In the genomic region with DNA sequence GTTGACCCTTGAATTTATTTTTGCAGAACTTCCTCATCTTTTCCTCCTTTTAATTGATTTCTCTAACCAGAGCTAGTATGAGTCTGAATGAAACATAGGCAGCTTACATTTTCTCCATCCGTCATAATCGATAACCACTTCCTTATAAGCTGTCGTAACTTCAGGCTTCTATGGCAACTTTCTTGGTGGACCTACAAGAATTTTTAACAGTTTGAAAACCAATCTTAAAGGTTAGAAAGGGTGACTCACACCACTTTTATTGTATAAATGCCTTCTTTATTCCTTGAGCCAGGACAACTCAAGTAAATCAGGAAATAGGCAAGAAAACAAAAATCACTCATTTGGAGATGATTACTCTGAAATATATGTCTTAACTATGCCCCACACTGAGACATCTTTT, we compare ENCODE assay signal across 31 cellular contexts.
DNase-seq lines count a peak whose midpoint lies in the region; ATAC-seq and TF ChIP-seq lines count a peak whose summit lies in the region.
"Had no signal": no experiment of that assay in that cellular context is flagged by ENCODE, and none has a peak within 500 bp of the region (broad histone marks: within the 10 kb centered on the region; RNA-seq: fewer than 3 reads in every experiment).

No MANE protein-coding gene starts in this region.

- H3K36me3 ChIP-seq in BE2C = no peaks in the 10 kb centered on the region
- no peaks in the 10 kb centered on the region for H3K36me3 ChIP-seq in left ventricle myocardium inferior
- H3K36me3 ChIP-seq: ascending aorta, cardiac muscle cell, colonic mucosa, ovary, right atrium auricular region, suprapubic skin had no signal

- H3K27ac Mint-ChIP-seq in activated naive CD8-positive, alpha-beta T cell treated with anti-CD3 and anti-CD28 coated beads for 36 hours = peak overlapping the region; percentile 61
- peak overlapping the region in 1 of 2 donors; percentile 51 for H3K27ac Mint-ChIP-seq in stimulated activated naive CD8-positive, alpha-beta T cell treated with anti-CD3 and anti-CD28 coated beads, Interleukin-15, amount 100 ng/mL, for 72 hours
- H3K27ac Mint-ChIP-seq: activated CD4-positive, alpha-beta memory T cell treated with anti-CD3 and anti-CD28 coated beads for 36 hours; activated naive CD4-positive, alpha-beta T cell treated with anti-CD3 and anti-CD28 coated beads, Interleukin-2, amount 50 U/mL, for 72 hours; CD4-positive, alpha-beta T cell; GM23338; WTC11 had no signal

- H3K4me1 ChIP-seq in BE2C (no peaks in the 10 kb centered on the region), left ventricle myocardium inferior (no peaks in the 10 kb centered on the region)

- H3K9me3 Mint-ChIP-seq in activated naive CD8-positive, alpha-beta T cell treated with anti-CD3 and anti-CD28 coated beads for 36 hours = no peaks in the 10 kb centered on the region
- H3K9me3 Mint-ChIP-seq in stimulated activated naive CD8-positive, alpha-beta T cell treated with anti-CD3 and anti-CD28 coated beads, Interleukin-15, amount 100 ng/mL, for 72 hours = peaks cover 1 to 5% of the 10 kb centered on the region in 2 donors
- H3K9me3 Mint-ChIP-seq: activated CD4-positive, alpha-beta memory T cell treated with anti-CD3 and anti-CD28 coated beads for 36 hours; activated naive CD4-positive, alpha-beta T cell treated with anti-CD3 and anti-CD28 coated beads, Interleukin-2, amount 50 U/mL, for 72 hours; CD4-positive, alpha-beta T cell; GM23338 had no signal

- intact Hi-C loops in left ventricle myocardium inferior (cut with micrococcal nuclease) = no loop called here

- peaks cover 23% of the 10 kb centered on the region for H3K4me1 Mint-ChIP-seq in activated naive CD8-positive, alpha-beta T cell treated with anti-CD3 and anti-CD28 coated beads for 36 hours
- H3K4me1 Mint-ChIP-seq in stimulated activated naive CD8-positive, alpha-beta T cell treated with anti-CD3 and anti-CD28 coated beads, Interleukin-15, amount 100 ng/mL, for 72 hours = peaks cover 48% of the 10 kb centered on the region

- H3K27me3 Mint-ChIP-seq in activated naive CD8-positive, alpha-beta T cell treated with anti-CD3 and anti-CD28 coated beads for 36 hours = no peaks in the 10 kb centered on the region
- peaks cover 11% of the 10 kb centered on the region for H3K27me3 Mint-ChIP-seq in stimulated activated naive CD8-positive, alpha-beta T cell treated with anti-CD3 and anti-CD28 coated beads, Interleukin-15, amount 100 ng/mL, for 72 hours

- DNase-seq in SKM-1 treated with dmso at 0.1 percent for 144 hours (lab: John Stamatoyannopoulos, UW; ENCODE audit: unreplicated experiment) (peak; percentile 15), SKM-1 (lab: John Stamatoyannopoulos, UW; ENCODE audit: unreplicated experiment) (no peak), NOMO-1 (lab: John Stamatoyannopoulos, UW; ENCODE audit: unreplicated experiment in 2 of 2) (peak; percentile 48 to 87), BE2C (no peak), left ventricle myocardium inferior (no peak), KBM-7 (no peak)
- DNase-seq in activated naive CD8-positive, alpha-beta T cell treated with anti-CD3 and anti-CD28 coated beads for 36 hours = no peak
- no peak for DNase-seq in stimulated activated naive CD8-positive, alpha-beta T cell treated with anti-CD3 and anti-CD28 coated beads, Interleukin-15, amount 100 ng/mL, for 72 hours
- DNase-seq: activated CD4-positive, alpha-beta memory T cell treated with anti-CD3 and anti-CD28 coated beads for 36 hours; activated CD8-positive, alpha-beta memory T cell treated with anti-CD3 and anti-CD28 coated beads, Interleukin-2, amount 50 U/mL, for 4 hours; CD4-positive, alpha-beta T cell; colonic mucosa; effector memory CD4-positive, alpha-beta T cell; left cardiac atrium; mammary epithelial cell; NCI-H1417; NCI-H2081 treated with DMSO at 0.1 percent for 48 hours; NCI-H226; OCI-M1; ovary; stimulated activated CD4-positive, alpha-beta T cell treated with anti-CD3 and anti-CD28 coated beads, Interleukin-12 subunit alpha, Interleukin-12 subunit beta, amount 100 ng/mL, for 4 hours; stimulated activated CD4-positive, alpha-beta T cell treated with anti-CD3 and anti-CD28 coated beads, Interleukin-4, amount 100 ng/mL, for 1 hour had no signal

- H3K9me3 ChIP-seq in BE2C = no peaks in the 10 kb centered on the region
- H3K9me3 ChIP-seq in left ventricle myocardium inferior (replicated peaks) = no peaks in the 10 kb centered on the region
- H3K9me3 ChIP-seq: ascending aorta, colonic mucosa, ovary, right atrium auricular region, suprapubic skin had no signal

- no peak overlapping the region for H3K27ac ChIP-seq in left ventricle myocardium inferior (replicated peaks)
- H3K27ac ChIP-seq: 22Rv1, ascending aorta, cardiac muscle cell, colonic mucosa, ovary, right atrium auricular region, suprapubic skin had no signal

- H3K4me3 ChIP-seq in BE2C (ENCODE audit: low read depth, low read length) (no peak overlapping the region), left ventricle myocardium inferior (no peak overlapping the region)
- H3K4me3 ChIP-seq: ascending aorta, cardiac muscle cell, colonic mucosa, GM23338, ovary, right atrium auricular region, suprapubic skin had no signal

- TF ChIP-seq CTCF in BE2C (IDR thresholded peaks at IDR 0.05; ENCODE audit: low read depth, low read length) (no peak), left ventricle myocardium inferior (IDR thresholded peaks at IDR 0.05; ENCODE audit: borderline replicate concordance) (no peak)

- no peaks in the 10 kb centered on the region for H3K36me3 Mint-ChIP-seq in activated naive CD8-positive, alpha-beta T cell treated with anti-CD3 and anti-CD28 coated beads for 36 hours
- H3K36me3 Mint-ChIP-seq: activated CD4-positive, alpha-beta memory T cell treated with anti-CD3 and anti-CD28 coated beads for 36 hours; WTC11 had no signal

- H3K27me3 ChIP-seq in BE2C = no peaks in the 10 kb centered on the region
- no peaks in the 10 kb centered on the region for H3K27me3 ChIP-seq in left ventricle myocardium inferior (ENCODE audit: low read depth)
- H3K27me3 ChIP-seq: ascending aorta, cardiac muscle cell, colonic mucosa, ovary, right atrium auricular region, suprapubic skin had no signal

- in situ Hi-C loops in KBM-7 (cut with MboI; ENCODE audit: low pct_unique_long_range_greater_than_20kb, low sequenced_read_pairs) = no loop called here

- peak; percentile 24 for ATAC-seq in stimulated activated naive CD8-positive, alpha-beta T cell treated with anti-CD3 and anti-CD28 coated beads, Interleukin-15, amount 100 ng/mL, for 72 hours
- ATAC-seq: left cardiac atrium, Right ventricle myocardium inferior had no signal

- no peak overlapping the region for H3K4me3 Mint-ChIP-seq in activated naive CD8-positive, alpha-beta T cell treated with anti-CD3 and anti-CD28 coated beads for 36 hours
- H3K4me3 Mint-ChIP-seq in stimulated activated naive CD8-positive, alpha-beta T cell treated with anti-CD3 and anti-CD28 coated beads, Interleukin-15, amount 100 ng/mL, for 72 hours = peak overlapping the region in 1 of 2 donors; percentile 31
- H3K4me3 Mint-ChIP-seq: activated CD4-positive, alpha-beta memory T cell treated with anti-CD3 and anti-CD28 coated beads for 36 hours; CD4-positive, alpha-beta T cell; GM23338; WTC11 had no signal

Comparison
In these comparisons a context has a peak if more than half of its experiments do, and no peak if none do; other contexts are left out.
1. DNase-seq: peak in SKM-1 treated with dmso at 0.1 percent for 144 hours (single experiment) and NOMO-1 (2 of 2); none in SKM-1 (single experiment), activated naive CD8-positive, alpha-beta T cell treated with anti-CD3 and anti-CD28 coated beads for 36 hours (single experiment), stimulated activated naive CD8-positive, alpha-beta T cell treated with anti-CD3 and anti-CD28 coated beads, Interleukin-15, amount 100 ng/mL, for 72 hours (0 of 2), BE2C (single experiment), left ventricle myocardium inferior (single experiment) and KBM-7 (single experiment).